1 cellular context compared by ENCODE assay signal in genomic region chr16:85221810-85222150, GRCh38.
TF ChIP-seq lines count a peak whose summit lies in the region.

No MANE protein-coding gene starts in this region.

TF ChIP-seq in HepG2, 621 proteins besides CTCF, POLR2A, EP300 and RAD21 (continued from another document and continues in another):
- TF ChIP-seq PATZ1 (CRISPR knock-in tag; IDR thresholded peaks at IDR 0.05) (peak; percentile 28; the same call in 1 of the 2 replicates), HMG20B (CRISPR knock-in tag; conservative IDR thresholded peaks at IDR 0.05) (no peak), NR2F6 (IDR thresholded peaks at IDR 0.05) (no peak), NR2F6 (CRISPR knock-in tag; IDR thresholded peaks at IDR 0.05) (no peak), GABPB1 (CRISPR knock-in tag; IDR thresholded peaks at IDR 0.05) (peak; percentile 15; the same call in 1 of the 2 replicates), ZNF660 (CRISPR knock-in tag; IDR thresholded peaks at IDR 0.05; ENCODE audit: borderline replicate concordance, low read depth) (no peak), RERE (CRISPR knock-in tag; IDR thresholded peaks at IDR 0.05; ENCODE audit: low read depth) (no peak), ZNF20 (CRISPR knock-in tag; IDR thresholded peaks at IDR 0.05) (no peak), ZMYM3 (CRISPR knock-in tag; IDR thresholded peaks at IDR 0.05) (no peak), LRRFIP1 (CRISPR knock-in tag; conservative IDR thresholded peaks at IDR 0.05) (no peak), PHF8 (CRISPR knock-in tag; IDR thresholded peaks at IDR 0.05) (0 out of 2 replicates have a peak, but pooled peaks have one; percentile 31), TFDP1 (CRISPR knock-in tag; IDR thresholded peaks at IDR 0.05; ENCODE audit: borderline replicate concordance) (no peak), ZNF747 (CRISPR knock-in tag; IDR thresholded peaks at IDR 0.05; ENCODE audit: borderline replicate concordance) (no peak), ISX (CRISPR knock-in tag; conservative IDR thresholded peaks at IDR 0.05) (no peak), ZBTB37 (CRISPR knock-in tag; IDR thresholded peaks at IDR 0.05) (no peak), IKZF4 (CRISPR knock-in tag; IDR thresholded peaks at IDR 0.05; ENCODE audit: borderline replicate concordance, low read depth, not compliant biosample characterization) (no peak), ASH2L (IDR thresholded peaks at IDR 0.05; ENCODE audit: insufficient read length, low read depth, low read length) (no peak), ZNF576 (CRISPR knock-in tag; IDR thresholded peaks at IDR 0.05) (no peak), THAP9 (CRISPR knock-in tag; IDR thresholded peaks at IDR 0.05; ENCODE audit: borderline replicate concordance) (0 out of 2 replicates have a peak, but pooled peaks have one; percentile 28), ZNF292 (CRISPR knock-in tag; IDR thresholded peaks at IDR 0.05; ENCODE audit: borderline replicate concordance, low read depth) (no peak), ZNF7 (CRISPR knock-in tag; IDR thresholded peaks at IDR 0.05) (no peak), GTF3A (CRISPR knock-in tag; conservative IDR thresholded peaks at IDR 0.05) (no peak), ZBTB34 (CRISPR knock-in tag; IDR thresholded peaks at IDR 0.05) (no peak), PHB2 (IDR thresholded peaks at IDR 0.05; ENCODE audit: partially characterized antibody) (no peak), ZBTB7A (CRISPR knock-in tag; IDR thresholded peaks at IDR 0.05) (0 out of 2 replicates have a peak, but pooled peaks have one; percentile 10), ZKSCAN5 (CRISPR knock-in tag; IDR thresholded peaks at IDR 0.05) (no peak), ZNF788 (CRISPR knock-in tag; IDR thresholded peaks at IDR 0.05; ENCODE audit: borderline replicate concordance) (no peak), ZNF670 (CRISPR knock-in tag; IDR thresholded peaks at IDR 0.05; ENCODE audit: borderline replicate concordance) (no peak), PRPF4 (IDR thresholded peaks at IDR 0.05; ENCODE audit: low read depth, low read length, poor library complexity, severe bottlenecking) (no peak), ZNF296 (CRISPR knock-in tag; conservative IDR thresholded peaks at IDR 0.05) (no peak), THAP8 (CRISPR knock-in tag; IDR thresholded peaks at IDR 0.05; ENCODE audit: borderline replicate concordance) (no peak), TCF12 (IDR thresholded peaks at IDR 0.05) (no peak), TCF12 (CRISPR knock-in tag; IDR thresholded peaks at IDR 0.05) (no peak), SRSF9 (IDR thresholded peaks at IDR 0.05; ENCODE audit: borderline replicate concordance, insufficient read depth, low read depth, low read length, poor library complexity, severe bottlenecking) (no peak), HOXA7 (CRISPR knock-in tag; IDR thresholded peaks at IDR 0.05) (no peak), POLR2AphosphoS5 (IDR thresholded peaks at IDR 0.05; ENCODE audit: low read depth, low read length) (no peak), FOXA1 (IDR thresholded peaks at IDR 0.05) (no peak), FOXA1 (CRISPR knock-in tag; IDR thresholded peaks at IDR 0.05) (no peak), RAD51 (IDR thresholded peaks at IDR 0.05; ENCODE audit: borderline replicate concordance) (no peak), UBTF (CRISPR knock-in tag; IDR thresholded peaks at IDR 0.05) (no peak)
